In genomic region chr17:3843935-3844516, GRCh38 we compare ENCODE assay signal across 8 cellular contexts. TPM values are rescaled to one million over a fixed set of nuclear protein-coding genes. Genes with fewer than 3 reads are reported as not detected.
DNase-seq lines count a peak whose midpoint lies in the region; ATAC-seq and TF ChIP-seq lines count a peak whose summit lies in the region.

No MANE protein-coding gene starts in this region.

- H3K4me3 ChIP-seq in Caco-2 (ENCODE audit: low read depth, low read length): no peak overlapping the region
- H3K4me3 ChIP-seq in neuronal stem cell (ENCODE audit: low read length in 2 of 2): no peak overlapping the region

- H3K9me3 Mint-ChIP-seq in Caco-2 (ENCODE audit: unreplicated experiment) (no peaks in the 10 kb centered on the region), memory B cell (no peaks in the 10 kb centered on the region), type B pancreatic cell (no peaks in the 10 kb centered on the region)

- H3K36me3 ChIP-seq in Caco-2 (ENCODE audit: control insufficient read depth, insufficient read depth, low read length) (no peaks in the 10 kb centered on the region), neuronal stem cell (replicated peaks in 1 of 2; ENCODE audit: control insufficient read depth in 2 of 2, insufficient read depth in 2 of 2, low read length in 2 of 2) (peaks cover 13 to 56% of the 10 kb centered on the region in 2 donors)

- no peaks in the 10 kb centered on the region for H3K27me3 Mint-ChIP-seq in Caco-2 (ENCODE audit: insufficient read depth, unreplicated experiment)
- no peaks in the 10 kb centered on the region for H3K27me3 Mint-ChIP-seq in memory B cell
- H3K27me3 Mint-ChIP-seq in type B pancreatic cell: no peaks in the 10 kb centered on the region

- no peak overlapping the region for H3K4me2 ChIP-seq in neuronal stem cell (ENCODE audit: insufficient read depth, low read length, poor library complexity, severe bottlenecking)

- TF ChIP-seq CTCF in Caco-2 (IDR thresholded peaks at IDR 0.05; ENCODE audit: insufficient read depth in 1 of 2, low read depth in 1 of 2, low read length in 1 of 2, severe bottlenecking in 1 of 2, unreplicated experiment in 1 of 2) (peak; percentile 26 to 52), type B pancreatic cell (conservative IDR thresholded peaks at IDR 0.05) (peak; percentile 70)

- intact Hi-C loops in Caco-2 (cut with micrococcal nuclease; ENCODE audit: unreplicated experiment): no loop called here

- no peak overlapping the region for H2AK5ac ChIP-seq in neuronal stem cell (ENCODE audit: low read depth, low read length)

- H3K4ac ChIP-seq in neuronal stem cell (ENCODE audit: low read length): no peak overlapping the region

- H3K23ac ChIP-seq in neuronal stem cell (ENCODE audit: low read depth, low read length, poor library complexity): no peak overlapping the region

- H3K27ac ChIP-seq in neuronal stem cell (replicated peaks; ENCODE audit: low read length): no peak overlapping the region

- H3K27me3 ChIP-seq in Caco-2 (replicated peaks; ENCODE audit: control insufficient read depth, insufficient read depth, low read length) (no peaks in the 10 kb centered on the region), neuronal stem cell (ENCODE audit: control insufficient read depth in 3 of 3, insufficient read depth in 3 of 3, low read depth in 1 of 3, low read length in 3 of 3) (no peaks in the 10 kb centered on the region)

- no peak overlapping the region for H2AFZ ChIP-seq in neuronal stem cell (ENCODE audit: low read length)

- H3K4me1 ChIP-seq in Caco-2 (peaks cover 4% of the 10 kb centered on the region; the same call in 1 of the 2 replicates), neuronal stem cell (ENCODE audit: control insufficient read depth in 2 of 2, insufficient read depth in 1 of 2, low read depth in 1 of 2, low read length in 2 of 2) (peaks cover 2 to 8% of the 10 kb centered on the region in 2 donors)

- H2BK5ac ChIP-seq in neuronal stem cell (ENCODE audit: low read length): no peak overlapping the region

- H2BK120ac ChIP-seq in neuronal stem cell (ENCODE audit: low read depth, low read length): no peak overlapping the region

- no peak overlapping the region for H2BK15ac ChIP-seq in neuronal stem cell (ENCODE audit: low read length)

- CTCF ChIA-PET in Caco-2 (lab: Charles Lee): interaction anchor here (0.6 to 1.0 kb wide), 3 partner anchors 23 to 448 kb away, joined by 3 to 4 read pairs (median 3); no protein-coding TSS in a partner anchor

- H3K18ac ChIP-seq in neuronal stem cell (ENCODE audit: low read length): no peak overlapping the region

- H3K9me3 ChIP-seq in Caco-2: no peaks in the 10 kb centered on the region
- H3K9me3 ChIP-seq in neuronal stem cell (replicated peaks in 1 of 2; ENCODE audit: control insufficient read depth in 2 of 2, insufficient read depth in 1 of 2, low read depth in 1 of 2, low read length in 2 of 2): no peaks in the 10 kb centered on the region

- POLR2A ChIA-PET in Caco-2 (lab: Charles Lee): interaction anchor here (0.6 kb wide), 1 partner anchor 16 kb away, joined by 5 read pairs; no protein-coding TSS in a partner anchor

- H3K4me1 Mint-ChIP-seq in Caco-2 (ENCODE audit: low read depth, unreplicated experiment): no peaks in the 10 kb centered on the region
- H3K4me1 Mint-ChIP-seq in memory B cell: peaks cover 15% of the 10 kb centered on the region
- H3K4me1 Mint-ChIP-seq in type B pancreatic cell (ENCODE audit: unreplicated experiment): peaks cover 16% of the 10 kb centered on the region

- no peak overlapping the region for H3K14ac ChIP-seq in neuronal stem cell (ENCODE audit: low read length)

- no TSS peak for BruUV-seq in Caco-2 (replicated peaks; lab: Mats Ljungman, UMichigan)

- WGBS in neuronal stem cell (ENCODE audit: extremely low coverage in 2 of 2, insufficient read length in 2 of 2, insufficient replicate concordance in 1 of 2), 2 donors: no CpG with 5 or more reads among the region's 3 CpGs

- H4K8ac ChIP-seq in neuronal stem cell (ENCODE audit: low read depth, low read length): no peak overlapping the region

- no peak overlapping the region for H2BK12ac ChIP-seq in neuronal stem cell (ENCODE audit: low read length)

- H3K4me3 Mint-ChIP-seq in Caco-2 (ENCODE audit: unreplicated experiment) (peak overlapping the region; percentile 80), memory B cell (peak overlapping the region; percentile 25), type B pancreatic cell (peak overlapping the region; percentile 96)

- no peak overlapping the region for H3K9ac ChIP-seq in neuronal stem cell (ENCODE audit: low read depth, low read length, poor library complexity)

- peaks cover 37% of the 10 kb centered on the region for H3K36me3 Mint-ChIP-seq in Caco-2 (ENCODE audit: insufficient read depth, unreplicated experiment)
- H3K36me3 Mint-ChIP-seq in memory B cell: peaks cover 3% of the 10 kb centered on the region
- peaks cover 14% of the 10 kb centered on the region for H3K36me3 Mint-ChIP-seq in type B pancreatic cell

- DNase-seq in Caco-2: peak; percentile 39 to 42
- peak; percentile 67 for DNase-seq in HPDE6-E6E7 (ENCODE audit: extremely low spot score)
- DNase-seq in SW480 (ENCODE audit: low spot score): peak; percentile 61
- DNase-seq in astrocyte of the hippocampus (ENCODE audit: low read depth, low spot score): peak; percentile 49
- peak; percentile 37 to 47 for DNase-seq in memory B cell (ENCODE audit: low spot score in 2 of 2)
- DNase-seq in type B pancreatic cell (ENCODE audit: extremely low spot score, unreplicated experiment): no peak
- no peak for DNase-seq in neuronal stem cell (ENCODE audit: low spot score)
- DNase-seq in NK-92 treated with Interleukin-12 subunit alpha and Interleukin-12 subunit beta, amount 100 ng/mL, for 24 hours (lab: John Stamatoyannopoulos, UW): no peak

- H3K27ac Mint-ChIP-seq in Caco-2 (ENCODE audit: unreplicated experiment) (no peak overlapping the region), memory B cell (peak overlapping the region; percentile 50), type B pancreatic cell (peak overlapping the region; percentile 78)

- peaks cover 2% of the 10 kb centered on the region for H3K79me1 ChIP-seq in neuronal stem cell (ENCODE audit: low read depth, low read length)

- no peak overlapping the region for H4K91ac ChIP-seq in neuronal stem cell (ENCODE audit: low read depth, low read length, poor library complexity)

- ATAC-seq in memory B cell (ENCODE audit: low read depth): peak; percentile 17

RNA-seq across cellular contexts. Expression of gene NCBP3, which starts 2.0 kb away (rescaled TPM):
- total RNA-seq in Caco-2 (2022): 28.4 and 32.8 TPM in 2 replicates
- 54.9 and 58.2 TPM in 2 replicates for total RNA-seq in type B pancreatic cell (ENCODE audit: low replicate concordance)
- polyA plus RNA-seq in neuronal stem cell (2013, experiment 1 of 2): 32.2 TPM
- polyA plus RNA-seq in neuronal stem cell (2013, experiment 2 of 2): 31.9 TPM

RNA-seq across cellular contexts. Expression of gene ITGAE, which starts 43.0 kb away (rescaled TPM):
- 12.5 and 12.8 TPM in 2 replicates for total RNA-seq in Caco-2 (2022)
- 21.0 and 28.8 TPM in 2 replicates for total RNA-seq in type B pancreatic cell (ENCODE audit: low replicate concordance)
- 59.7 TPM for polyA plus RNA-seq in neuronal stem cell (2013, experiment 1 of 2)
- 59.3 TPM for polyA plus RNA-seq in neuronal stem cell (2013, experiment 2 of 2)

RNA-seq across cellular contexts. Expression of gene CAMKK1, which starts 48.8 kb away (rescaled TPM):
- total RNA-seq in Caco-2 (2022): 1.4 and 1.9 TPM in 2 replicates
- 0.83 and 2.7 TPM in 2 replicates for total RNA-seq in type B pancreatic cell (ENCODE audit: low replicate concordance)
- polyA plus RNA-seq in neuronal stem cell (2013, experiment 1 of 2): 4.8 TPM
- 5.0 TPM for polyA plus RNA-seq in neuronal stem cell (2013, experiment 2 of 2)

Comparison
In these comparisons a context has a peak if more than half of its experiments do, and no peak if none do; other contexts are left out.
1. DNase-seq: peak in Caco-2 (2 of 2), HPDE6-E6E7 (single experiment), SW480 (single experiment), astrocyte of the hippocampus (single experiment) and memory B cell (2 of 2); none in type B pancreatic cell (single experiment), neuronal stem cell (single experiment) and NK-92 treated with Interleukin-12 subunit alpha and Interleukin-12 subunit beta, amount 100 ng/mL, for 24 hours (single experiment).
2. H3K4me3 Mint-ChIP-seq: peak in every context shown above with its lines; median percentile 96 in type B pancreatic cell; 80 in Caco-2; 25 in memory B cell.